2 cellular contexts compared by ENCODE assay signal in the genomic region with DNA sequence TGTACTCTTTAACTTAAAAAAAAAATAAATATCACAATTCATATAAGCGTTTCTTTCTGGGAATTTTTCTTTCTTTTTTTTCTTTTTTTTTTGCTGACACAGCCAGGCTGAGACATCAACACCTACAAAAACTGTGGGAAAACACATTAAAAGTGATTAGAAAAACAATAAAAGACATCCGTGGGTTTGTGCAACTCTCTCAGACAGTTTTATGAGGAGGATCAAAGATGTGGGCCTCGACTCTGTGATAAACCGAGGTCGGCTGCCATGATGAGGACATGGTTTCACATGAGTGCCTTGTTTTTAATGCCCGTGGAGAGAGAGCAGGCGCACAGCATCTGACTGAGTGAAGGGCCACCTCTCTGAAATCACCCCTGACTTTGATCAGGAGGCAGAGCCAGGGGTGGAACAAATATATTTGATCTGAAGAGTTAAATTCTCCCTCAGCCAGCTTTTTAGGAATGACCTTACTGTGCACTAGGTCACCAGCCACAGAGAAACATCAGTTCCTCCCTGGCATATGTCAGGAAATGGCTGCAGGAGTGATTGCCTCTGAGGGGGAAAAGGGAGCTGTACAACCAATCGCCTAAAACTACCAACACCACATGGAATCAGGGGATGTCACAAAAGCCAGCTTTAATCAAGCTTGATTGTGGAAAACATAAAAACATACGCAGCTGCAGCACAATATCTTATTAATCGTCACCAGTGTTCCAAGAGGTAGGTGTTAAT.
TF ChIP-seq lines count a peak whose summit lies in the region.

No MANE protein-coding gene starts in this region.

TF ChIP-seq in IMR-90, 13 proteins besides CTCF, POLR2A, EP300 and RAD21:
- no peak for TF ChIP-seq SMC3 (IDR thresholded peaks at IDR 0.05; ENCODE audit: low read depth, low read length)
- TF ChIP-seq MAFK (IDR thresholded peaks at IDR 0.05; ENCODE audit: low read depth, low read length), result 0 out of 2 replicates have a peak, but pooled peaks have one; percentile 15
TF ChIP-seq in IMR-90: peak in this region for 1.

TF ChIP-seq in neural cell, 6 proteins besides CTCF, POLR2A, EP300 and RAD21:
- TF ChIP-seq EZH2 (IDR thresholded peaks at IDR 0.05; ENCODE audit: borderline replicate concordance, insufficient read depth, low read length, poor library complexity, severe bottlenecking) (no peak), REST (IDR thresholded peaks at IDR 0.05; ENCODE audit: borderline replicate concordance) (no peak), TAF1 (IDR thresholded peaks at IDR 0.05; ENCODE audit: low read depth) (no peak), POLR2AphosphoS5 (IDR thresholded peaks at IDR 0.05) (no peak), MXI1 (conservative IDR thresholded peaks at IDR 0.05; ENCODE audit: poor library complexity, severe bottlenecking) (no peak), SMC3 (conservative IDR thresholded peaks at IDR 0.05; ENCODE audit: poor library complexity) (no peak)
